In genomic region chr16:30378236-30379164, GRCh38 we compare ENCODE assay signal across 1 cellular context.
TF ChIP-seq lines count a peak whose summit lies in the region.

No MANE protein-coding gene starts in this region.

TF ChIP-seq in HepG2, 621 proteins besides CTCF, POLR2A, EP300 and RAD21 (continued from another document):
- TF ChIP-seq ZNF318 (CRISPR knock-in tag; IDR thresholded peaks at IDR 0.05): peak; percentile 97
- TF ChIP-seq ZMYM3 (CRISPR knock-in tag; IDR thresholded peaks at IDR 0.05): peak; percentile 66
- 0 out of 2 replicates have a peak, but pooled peaks have one; percentile 72 for TF ChIP-seq RNF219 (CRISPR knock-in tag; IDR thresholded peaks at IDR 0.05)
- TF ChIP-seq RBM22 (optimal IDR thresholded peaks at IDR 0.05; ENCODE audit: low read length): no peak
- peak; percentile 91 for TF ChIP-seq SPEN (CRISPR knock-in tag; IDR thresholded peaks at IDR 0.05; ENCODE audit: low read depth)
- no peak for TF ChIP-seq ZNF564 (CRISPR knock-in tag; IDR thresholded peaks at IDR 0.05)
- TF ChIP-seq NFYB (CRISPR knock-in tag; IDR thresholded peaks at IDR 0.05): peak; percentile 77
- TF ChIP-seq ATF7 (IDR thresholded peaks at IDR 0.05): no peak
- peak; percentile 89 for TF ChIP-seq ATF7 (CRISPR knock-in tag; IDR thresholded peaks at IDR 0.05)
- peak; percentile 55; the same call in 1 of the 2 replicates for TF ChIP-seq SNAPC2 (CRISPR knock-in tag; IDR thresholded peaks at IDR 0.05)
- no peak; the same call in 1 of the 2 replicates for TF ChIP-seq ZNF142 (CRISPR knock-in tag; IDR thresholded peaks at IDR 0.05)
- TF ChIP-seq ZNF256 (CRISPR knock-in tag; conservative IDR thresholded peaks at IDR 0.05): no peak; the same call in 1 of the 2 replicates
- TF ChIP-seq MAX (IDR thresholded peaks at IDR 0.05): peak; percentile 84
- TF ChIP-seq DPF2 (CRISPR knock-in tag; IDR thresholded peaks at IDR 0.05; ENCODE audit: borderline replicate concordance, low read depth): peak; percentile 43; the same call in 1 of the 2 replicates
- peak; percentile 63; the same call in 1 of the 2 replicates for TF ChIP-seq ZNF160 (CRISPR knock-in tag; IDR thresholded peaks at IDR 0.05)
- peak; percentile 94; the same call in 1 of the 2 replicates for TF ChIP-seq PAX8 (CRISPR knock-in tag; IDR thresholded peaks at IDR 0.05; ENCODE audit: borderline replicate concordance)
- TF ChIP-seq NFYC (CRISPR knock-in tag; IDR thresholded peaks at IDR 0.05): peak; percentile 78
- no peak for TF ChIP-seq STAT6 (CRISPR knock-in tag; IDR thresholded peaks at IDR 0.05; ENCODE audit: borderline replicate concordance)
- peak; percentile 77; the same call in 1 of the 2 replicates for TF ChIP-seq E2F2 (CRISPR knock-in tag; IDR thresholded peaks at IDR 0.05; ENCODE audit: borderline replicate concordance)
- TF ChIP-seq ZKSCAN8 (CRISPR knock-in tag; IDR thresholded peaks at IDR 0.05; ENCODE audit: borderline replicate concordance): peak; percentile 46; the same call in 1 of the 2 replicates
- peak; percentile 68 for TF ChIP-seq YEATS4 (CRISPR knock-in tag; IDR thresholded peaks at IDR 0.05; ENCODE audit: borderline replicate concordance)
- TF ChIP-seq CBX5 (CRISPR knock-in tag; IDR thresholded peaks at IDR 0.05; ENCODE audit: borderline replicate concordance): peak; percentile 42; the same call in 1 of the 2 replicates
- 0 out of 2 replicates have a peak, but pooled peaks have one; percentile 55 for TF ChIP-seq LRRFIP1 (CRISPR knock-in tag; conservative IDR thresholded peaks at IDR 0.05)
- TF ChIP-seq ZNF75D (CRISPR knock-in tag; IDR thresholded peaks at IDR 0.05; ENCODE audit: borderline replicate concordance): no peak
TF ChIP-seq in HepG2: peak in this region for 287.
